ENCODE assay signal across 8 cellular contexts in the genomic region with DNA sequence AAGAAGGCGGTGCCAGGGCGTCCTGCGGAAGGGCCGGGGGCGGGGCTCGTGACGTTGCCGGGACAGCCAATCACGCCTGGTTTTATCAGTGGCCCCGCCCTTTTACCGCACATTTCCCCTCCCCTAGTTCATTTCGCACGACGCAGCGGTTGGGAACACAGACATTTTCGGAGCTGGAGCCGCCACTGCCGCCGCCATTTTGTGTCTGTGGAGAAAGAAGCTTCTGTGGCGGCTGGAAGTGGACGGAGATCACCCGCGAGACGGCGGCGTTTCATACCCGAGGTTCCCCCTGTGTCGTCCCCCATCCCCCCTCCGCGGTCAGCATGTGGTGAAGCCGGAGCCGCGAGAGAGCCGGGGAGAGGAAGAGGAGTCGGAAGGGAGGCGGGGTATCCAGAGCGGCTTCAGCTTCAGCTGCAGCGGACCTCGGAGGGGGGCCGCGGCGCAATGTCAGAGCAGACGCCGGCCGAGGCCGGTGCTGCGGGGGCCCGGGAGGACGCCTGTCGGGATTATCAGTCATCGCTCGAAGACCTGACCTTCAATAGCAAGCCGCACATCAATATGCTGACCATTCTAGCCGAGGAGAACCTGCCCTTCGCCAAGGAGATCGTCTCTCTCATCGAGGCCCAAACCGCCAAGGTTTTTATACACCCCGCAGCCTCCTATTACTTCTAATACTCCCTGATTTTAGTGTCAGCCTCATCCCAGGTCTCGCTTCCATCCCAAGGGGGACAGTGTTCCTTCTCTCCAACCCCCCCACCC. TPM values are rescaled to one million over a fixed set of nuclear protein-coding genes. Genes with fewer than 3 reads are reported as not detected.
DNase-seq lines count a peak whose midpoint lies in the region; ATAC-seq and TF ChIP-seq lines count a peak whose summit lies in the region.

A gene with protein sequence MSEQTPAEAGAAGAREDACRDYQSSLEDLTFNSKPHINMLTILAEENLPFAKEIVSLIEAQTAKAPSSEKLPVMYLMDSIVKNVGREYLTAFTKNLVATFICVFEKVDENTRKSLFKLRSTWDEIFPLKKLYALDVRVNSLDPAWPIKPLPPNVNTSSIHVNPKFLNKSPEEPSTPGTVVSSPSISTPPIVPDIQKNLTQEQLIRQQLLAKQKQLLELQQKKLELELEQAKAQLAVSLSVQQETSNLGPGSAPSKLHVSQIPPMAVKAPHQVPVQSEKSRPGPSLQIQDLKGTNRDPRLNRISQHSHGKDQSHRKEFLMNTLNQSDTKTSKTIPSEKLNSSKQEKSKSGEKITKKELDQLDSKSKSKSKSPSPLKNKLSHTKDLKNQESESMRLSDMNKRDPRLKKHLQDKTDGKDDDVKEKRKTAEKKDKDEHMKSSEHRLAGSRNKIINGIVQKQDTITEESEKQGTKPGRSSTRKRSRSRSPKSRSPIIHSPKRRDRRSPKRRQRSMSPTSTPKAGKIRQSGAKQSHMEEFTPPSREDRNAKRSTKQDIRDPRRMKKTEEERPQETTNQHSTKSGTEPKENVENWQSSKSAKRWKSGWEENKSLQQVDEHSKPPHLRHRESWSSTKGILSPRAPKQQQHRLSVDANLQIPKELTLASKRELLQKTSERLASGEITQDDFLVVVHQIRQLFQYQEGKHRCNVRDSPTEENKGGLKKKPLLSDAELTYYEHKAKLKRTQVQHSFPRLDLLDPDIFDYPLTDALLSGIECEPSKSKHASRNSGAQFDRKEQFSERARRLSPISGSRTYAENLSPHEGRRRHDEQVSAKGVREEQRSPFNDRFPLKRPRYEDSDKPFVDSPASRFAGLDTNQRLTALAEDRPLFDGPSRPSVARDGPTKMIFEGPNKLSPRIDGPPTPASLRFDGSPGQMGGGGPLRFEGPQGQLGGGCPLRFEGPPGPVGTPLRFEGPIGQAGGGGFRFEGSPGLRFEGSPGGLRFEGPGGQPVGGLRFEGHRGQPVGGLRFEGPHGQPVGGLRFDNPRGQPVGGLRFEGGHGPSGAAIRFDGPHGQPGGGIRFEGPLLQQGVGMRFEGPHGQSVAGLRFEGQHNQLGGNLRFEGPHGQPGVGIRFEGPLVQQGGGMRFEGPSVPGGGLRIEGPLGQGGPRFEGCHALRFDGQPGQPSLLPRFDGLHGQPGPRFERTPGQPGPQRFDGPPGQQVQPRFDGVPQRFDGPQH (N-terminal part only) (plus strand): TSS at position 136 of the 759 bp plus-strand sequence. CDS start 309 bp downstream, at position 445.

- H3K27me3 Mint-ChIP-seq in naive thymus-derived CD8-positive, alpha-beta T cell: no peaks in the 10 kb centered on the region

- ATAC-seq in HG02943 (IDR thresholded peaks at IDR 0.05; ENCODE audit: low read depth, unreplicated experiment): peak; percentile 9
- ATAC-seq in naive thymus-derived CD8-positive, alpha-beta T cell: peak; percentile 11 to 24

- DNase-seq in NCI-H526 (lab: John Stamatoyannopoulos, UW) (peak; percentile 66 to 88), NCI-H526 treated with DMSO at 0.1 percent for 48 hours (lab: John Stamatoyannopoulos, UW) (no peak), epithelial cell of proximal tubule (ENCODE audit: low read depth) (no peak), LoVo (ENCODE audit: low spot score) (no peak), DMS153 (lab: John Stamatoyannopoulos, UW) (no peak)
- DNase-seq in naive thymus-derived CD8-positive, alpha-beta T cell: peak in 2 of 10 donors; percentile 94 to 96

- H3K4me3 Mint-ChIP-seq in naive thymus-derived CD8-positive, alpha-beta T cell: peak within 1 kb of the TSS; percentile 93 to 100 (median 100)

- intact Hi-C loops in T-helper 2 cell treated with Interferon-gamma antibody and Interleukin-4, amounts not matched to agents 100 ng/mL and 5 ng/mL, for 36 hours (cut with micrococcal nuclease): loop anchor here (1.0 to 2.0 kb wide), 9 partner anchors 36 to 290 kb away; a partner anchor contains a TSS

- peaks cover 6 to 36% (median 15%) of the 10 kb centered on the region in 3 donors for H3K36me3 Mint-ChIP-seq in naive thymus-derived CD8-positive, alpha-beta T cell

- peak within 1 kb of the TSS; percentile 99 to 100 (median 100) for H3K27ac Mint-ChIP-seq in naive thymus-derived CD8-positive, alpha-beta T cell

- H3K4me3 ChIP-seq in epithelial cell of proximal tubule (ENCODE audit: low read depth, low read length): peak within 1 kb of the TSS; percentile 82

- TF ChIP-seq CTCF in epithelial cell of proximal tubule (conservative IDR thresholded peaks at IDR 0.05; ENCODE audit: low read depth, low read length): no peak

- H3K9me3 Mint-ChIP-seq in naive thymus-derived CD8-positive, alpha-beta T cell: no peaks in the 10 kb centered on the region

- H3K4me1 Mint-ChIP-seq in naive thymus-derived CD8-positive, alpha-beta T cell: peaks cover 17 to 35% (median 33%) of the 10 kb centered on the region in 4 donors

- POLR2A ChIA-PET in naive thymus-derived CD8-positive, alpha-beta T cell (lab: Charles Lee): interaction anchor here (0.6 to 5.7 kb wide), 39 partner anchors 8 to 256 kb away, joined by 3 to 69 read pairs (median 6); a partner anchor contains a TSS

RNA-seq across cellular contexts. Expression of the gene that starts here (rescaled TPM):
- 77.6 and 81.6 TPM in 2 replicates for total RNA-seq in T-helper 2 cell treated with Interferon-gamma antibody and Interleukin-4, amounts not matched to agents 100 ng/mL and 5 ng/mL, for 36 hours
- total RNA-seq in epithelial cell of proximal tubule: 14.3 and 34.2 TPM in 2 replicates
- total RNA-seq in naive thymus-derived CD8-positive, alpha-beta T cell: 100 to 1,000 TPM; 199 TPM
- polyA plus RNA-seq in naive thymus-derived CD8-positive, alpha-beta T cell: 10 to 100 TPM; 22.5 to 33.6 (median 28.1) TPM

Comparison
In these comparisons a context has a peak if more than half of its experiments do, and no peak if none do; other contexts are left out.
1. DNase-seq: peak in NCI-H526 (2 of 2); none in NCI-H526 treated with DMSO at 0.1 percent for 48 hours (single experiment), epithelial cell of proximal tubule (single experiment), LoVo (single experiment) and DMS153 (single experiment).